Comparison of ENCODE assay signal across 1 cellular context in genomic region chr4:1776521-1777161, GRCh38.
A peak's percentile ranks its signal among the peaks of the same experiment; 100 is the strongest.
TF ChIP-seq lines count a peak whose summit lies in the region.

No MANE protein-coding gene starts in this region.

TF ChIP-seq in HepG2, 621 proteins besides CTCF, POLR2A, EP300 and RAD21 (continued from another document and continues in another):
- TF ChIP-seq HNF1A (IDR thresholded peaks at IDR 0.05; ENCODE audit: low read depth) (no peak), HNF1A (CRISPR knock-in tag; IDR thresholded peaks at IDR 0.05; ENCODE audit: borderline replicate concordance) (no peak), HIC2 (CRISPR knock-in tag; IDR thresholded peaks at IDR 0.05; ENCODE audit: low read depth) (peak; percentile 96), CHD2 (IDR thresholded peaks at IDR 0.05; ENCODE audit: low read depth, low read length) (no peak), ZSCAN31 (CRISPR knock-in tag; IDR thresholded peaks at IDR 0.05; ENCODE audit: low read depth) (no peak), GLI4 (CRISPR knock-in tag; IDR thresholded peaks at IDR 0.05; ENCODE audit: borderline replicate concordance) (no peak), UBTF (CRISPR knock-in tag; IDR thresholded peaks at IDR 0.05) (peak; percentile 72), MXD4 (CRISPR knock-in tag; IDR thresholded peaks at IDR 0.05) (no peak), ZBTB3 (CRISPR knock-in tag; IDR thresholded peaks at IDR 0.05; ENCODE audit: borderline replicate concordance, low read depth) (no peak), SIX1 (CRISPR knock-in tag; IDR thresholded peaks at IDR 0.05; ENCODE audit: borderline replicate concordance) (no peak), ZNF18 (CRISPR knock-in tag; IDR thresholded peaks at IDR 0.05; ENCODE audit: insufficient replicate concordance) (peak; percentile 73), HNF4G (IDR thresholded peaks at IDR 0.05; ENCODE audit: borderline replicate concordance, low read depth, low read length) (no peak; the same call in 1 of the 2 replicates), HNF4G (CRISPR knock-in tag; IDR thresholded peaks at IDR 0.05; ENCODE audit: borderline replicate concordance, low read depth) (peak; percentile 81; the same call in 1 of the 2 replicates), ZMAT5 (CRISPR knock-in tag; IDR thresholded peaks at IDR 0.05; ENCODE audit: borderline replicate concordance, low read depth) (no peak), THAP11 (CRISPR knock-in tag; IDR thresholded peaks at IDR 0.05) (peak; percentile 49; the same call in 1 of the 2 replicates), SMAD1 (CRISPR knock-in tag; IDR thresholded peaks at IDR 0.05; ENCODE audit: borderline replicate concordance, low read depth) (0 out of 2 replicates have a peak, but pooled peaks have one; percentile 36), HMG20B (CRISPR knock-in tag; conservative IDR thresholded peaks at IDR 0.05) (no peak; the same call in 1 of the 2 replicates), ZNF282 (IDR thresholded peaks at IDR 0.05; ENCODE audit: partially characterized antibody) (no peak), ARNT (IDR thresholded peaks at IDR 0.05) (no peak), SP4 (CRISPR knock-in tag; IDR thresholded peaks at IDR 0.05) (no peak), ZNF720 (CRISPR knock-in tag; IDR thresholded peaks at IDR 0.05) (no peak), TGIF2 (CRISPR knock-in tag; IDR thresholded peaks at IDR 0.05) (no peak), AHDC1 (CRISPR knock-in tag; IDR thresholded peaks at IDR 0.05; ENCODE audit: borderline replicate concordance) (no peak), ZFP36L1 (CRISPR knock-in tag; IDR thresholded peaks at IDR 0.05) (no peak), FOXC1 (CRISPR knock-in tag; IDR thresholded peaks at IDR 0.05; ENCODE audit: borderline replicate concordance) (peak; percentile 85; the same call in 1 of the 2 replicates), TFAP4 (IDR thresholded peaks at IDR 0.05; ENCODE audit: borderline replicate concordance, low read depth) (peak; percentile 52; the same call in 1 of the 2 replicates), HNF1B (CRISPR knock-in tag; IDR thresholded peaks at IDR 0.05) (peak; percentile 56; the same call in 1 of the 2 replicates), ZNF160 (CRISPR knock-in tag; IDR thresholded peaks at IDR 0.05) (0 out of 2 replicates have a peak, but pooled peaks have one; percentile 19), MTA3 (CRISPR knock-in tag; IDR thresholded peaks at IDR 0.05) (no peak), MEF2D (CRISPR knock-in tag; IDR thresholded peaks at IDR 0.05) (no peak; the same call in 1 of the 2 replicates), ZFY (CRISPR knock-in tag; IDR thresholded peaks at IDR 0.05) (peak; percentile 78), CC2D1A (CRISPR knock-in tag; IDR thresholded peaks at IDR 0.05) (no peak), ARNTL (CRISPR knock-in tag; IDR thresholded peaks at IDR 0.05) (peak; percentile 99), CREB1 (IDR thresholded peaks at IDR 0.05) (no peak), CREB1 (CRISPR knock-in tag; IDR thresholded peaks at IDR 0.05) (no peak), RNF2 (conservative IDR thresholded peaks at IDR 0.05; ENCODE audit: low read depth) (0 out of 2 replicates have a peak, but pooled peaks have one; percentile 57), ZNF17 (CRISPR knock-in tag; IDR thresholded peaks at IDR 0.05) (no peak), RNF219 (CRISPR knock-in tag; IDR thresholded peaks at IDR 0.05) (no peak), POGZ (CRISPR knock-in tag; IDR thresholded peaks at IDR 0.05) (0 out of 2 replicates have a peak, but pooled peaks have one; percentile 14), MIER2 (CRISPR knock-in tag; IDR thresholded peaks at IDR 0.05) (no peak; the same call in 1 of the 2 replicates), ZNF335 (CRISPR knock-in tag; IDR thresholded peaks at IDR 0.05) (no peak)
